ENCODE assay signal across 24 cellular contexts in genomic region chr5:125137535-125137934, GRCh38.
DNase-seq lines count a peak whose midpoint lies in the region; ATAC-seq and TF ChIP-seq lines count a peak whose summit lies in the region.
"Had no signal": no experiment of that assay in that cellular context is flagged by ENCODE, and none has a peak within 500 bp of the region (broad histone marks: within the 10 kb centered on the region; RNA-seq: fewer than 3 reads in every experiment).

No MANE protein-coding gene starts in this region.

- POLR2A ChIA-PET in Caco-2 (lab: Charles Lee) (no interaction called here), IMR-90 (lab: Charles Lee; ENCODE audit: unreplicated experiment) (no interaction called here)

- TF ChIP-seq CTCF in Caco-2 (IDR thresholded peaks at IDR 0.05; ENCODE audit: insufficient read depth in 1 of 2, low read depth in 1 of 2, low read length in 1 of 2, severe bottlenecking in 1 of 2, unreplicated experiment in 1 of 2) (no peak), IMR-90 (conservative IDR thresholded peaks at IDR 0.05; ENCODE audit: low read depth, low read length) (no peak), epithelial cell of proximal tubule (conservative IDR thresholded peaks at IDR 0.05; ENCODE audit: low read depth, low read length) (no peak), mammary epithelial cell (conservative IDR thresholded peaks at IDR 0.05 in 1 of 2, IDR thresholded peaks at IDR 0.05 in 1 of 2; ENCODE audit: extremely low read depth in 1 of 2, insufficient read depth in 1 of 2, low read depth in 1 of 2, low read length in 2 of 2) (no peak)

- intact Hi-C loops in Caco-2 (cut with micrococcal nuclease; ENCODE audit: unreplicated experiment) (no loop called here), IMR-90 (cut with micrococcal nuclease) (no loop called here), mammary epithelial cell (cut with micrococcal nuclease) (no loop called here)

- H2BK15ac ChIP-seq in IMR-90 (ENCODE audit: low read depth, low read length): no peak overlapping the region

- dilution Hi-C loops in IMR-90 (cut with HindIII; ENCODE audit: low sequenced_read_pairs, unreplicated experiment) (no loop called here), mammary epithelial cell (cut with HindIII; ENCODE audit: low sequenced_read_pairs) (no loop called here)

- no peaks in the 10 kb centered on the region for H3K27me3 ChIP-seq in Caco-2 (replicated peaks; ENCODE audit: control insufficient read depth, insufficient read depth, low read length)
- H3K27me3 ChIP-seq in IMR-90 (ENCODE audit: control insufficient read depth, insufficient read depth, low read length): no peaks in the 10 kb centered on the region
- H3K27me3 ChIP-seq in mammary epithelial cell (ENCODE audit: insufficient read depth, low read length): no peaks in the 10 kb centered on the region
- H3K27me3 ChIP-seq: adrenal gland, upper lobe of right lung had no signal

- H2AK5ac ChIP-seq in IMR-90 (ENCODE audit: low read depth, low read length): peak overlapping the region; percentile 64; the same call in 1 of the 2 replicates

- H3K79me2 ChIP-seq in mammary epithelial cell (ENCODE audit: insufficient read depth, low read length): no peaks in the 10 kb centered on the region

- peaks cover 2% of the 10 kb centered on the region; the same call in 1 of the 2 replicates for H3K9me1 ChIP-seq in IMR-90 (ENCODE audit: insufficient read depth, low read length)

- no peak overlapping the region for H3K4ac ChIP-seq in IMR-90 (ENCODE audit: low read depth, low read length)

- no peaks in the 10 kb centered on the region for H4K20me1 ChIP-seq in IMR-90 (ENCODE audit: insufficient read depth, low read length)
- no peaks in the 10 kb centered on the region for H4K20me1 ChIP-seq in mammary epithelial cell (ENCODE audit: insufficient read depth, low read length)

- peaks cover 22% of the 10 kb centered on the region for H3K4me1 Mint-ChIP-seq in Caco-2 (ENCODE audit: low read depth, unreplicated experiment)
- no peaks in the 10 kb centered on the region for H3K4me1 Mint-ChIP-seq in stimulated activated effector memory CD8-positive, alpha-beta T cell treated with anti-CD3 and anti-CD28 coated beads, Interleukin-12 subunit alpha, Interleukin-12 subunit beta, amount 100 ng/mL, for 72 hours
- H3K4me1 Mint-ChIP-seq: naive thymus-derived CD4-positive, alpha-beta T cell; T-cell had no signal

- no peaks in the 10 kb centered on the region for H3K36me3 Mint-ChIP-seq in Caco-2 (ENCODE audit: insufficient read depth, unreplicated experiment)
- H3K36me3 Mint-ChIP-seq in stimulated activated effector memory CD8-positive, alpha-beta T cell treated with anti-CD3 and anti-CD28 coated beads, Interleukin-12 subunit alpha, Interleukin-12 subunit beta, amount 100 ng/mL, for 72 hours: no peaks in the 10 kb centered on the region
- H3K36me3 Mint-ChIP-seq: naive thymus-derived CD4-positive, alpha-beta T cell; T-cell had no signal

- H3K4me1 ChIP-seq in Caco-2 (peaks cover 18% of the 10 kb centered on the region), IMR-90 (ENCODE audit: control insufficient read depth, insufficient read depth, low read length) (peaks cover 2% of the 10 kb centered on the region), mammary epithelial cell (ENCODE audit: insufficient read depth, low read length) (peaks cover 11% of the 10 kb centered on the region)
- H3K4me1 ChIP-seq: adrenal gland, upper lobe of right lung had no signal

- H3K18ac ChIP-seq in IMR-90 (ENCODE audit: low read depth, low read length): no peak overlapping the region

- BruUV-seq in Caco-2 (replicated peaks; lab: Mats Ljungman, UMichigan) (no TSS peak), IMR-90 (replicated peaks; lab: Mats Ljungman, UMichigan) (no TSS peak), mammary epithelial cell (replicated peaks; lab: Mats Ljungman, UMichigan) (no TSS peak)

- no CpG with 5 or more reads among the region's 3 CpGs for WGBS in IMR-90 (ENCODE audit: extremely low coverage in 2 of 2, insufficient read length in 1 of 2), 2 experiments
- 82% methylated on average over 3 of the region's 3 CpGs for WGBS in mammary epithelial cell (ENCODE audit: low coverage, missing lambda C conversion rate)

- DNase-seq in Caco-2 (no peak), IMR-90 (no peak), NCI-H774 (lab: John Stamatoyannopoulos, UW) (peak; percentile 9), epithelial cell of proximal tubule (ENCODE audit: low read depth) (peak; percentile 85), mammary epithelial cell (no peak)
- DNase-seq in stimulated activated effector memory CD8-positive, alpha-beta T cell treated with anti-CD3 and anti-CD28 coated beads, Interleukin-12 subunit alpha, Interleukin-12 subunit beta, amount 100 ng/mL, for 72 hours (ENCODE audit: low spot score in 2 of 2): no peak
- DNase-seq: activated naive CD4-positive, alpha-beta T cell; activated T-cell treated with anti-CD3 and anti-CD28 coated beads, Interleukin-2, amount 50 U/mL, for 4 hours; adrenal gland; cortex of kidney; glutamatergic neuron; H7; left colon; naive thymus-derived CD4-positive, alpha-beta T cell; NCI-H187 treated with DMSO at 0.1 percent for 48 hours; NCI-H82; OCI-M1; right cardiac atrium; Right ventricle myocardium superior; T-cell; upper lobe of right lung had no signal

- no peak overlapping the region for H3K14ac ChIP-seq in IMR-90 (replicated peaks; ENCODE audit: low read depth, low read length)

- H3K9me3 Mint-ChIP-seq in Caco-2 (ENCODE audit: unreplicated experiment): peaks cover 13% of the 10 kb centered on the region
- peaks cover 10% of the 10 kb centered on the region for H3K9me3 Mint-ChIP-seq in stimulated activated effector memory CD8-positive, alpha-beta T cell treated with anti-CD3 and anti-CD28 coated beads, Interleukin-12 subunit alpha, Interleukin-12 subunit beta, amount 100 ng/mL, for 72 hours

- TF ChIP-seq POLR2A in IMR-90 (IDR thresholded peaks at IDR 0.05; ENCODE audit: low read depth, low read length): no peak

- CTCF ChIA-PET in Caco-2 (lab: Charles Lee): no interaction called here
- CTCF ChIA-PET in IMR-90 (lab: Yijun Ruan, JAX): no interaction called here
- CTCF ChIA-PET in mammary epithelial cell (lab: Charles Lee; ENCODE audit: low non-redundant PET): no interaction called here

- TF ChIP-seq RAD21 in IMR-90 (IDR thresholded peaks at IDR 0.05; ENCODE audit: low read length): no peak

- no peak overlapping the region for H2BK5ac ChIP-seq in IMR-90 (ENCODE audit: low read depth, low read length, poor library complexity, severe bottlenecking)

- H3K9me3 ChIP-seq in Caco-2 (no peaks in the 10 kb centered on the region), IMR-90 (ENCODE audit: control insufficient read depth, insufficient read depth, low read length) (no peaks in the 10 kb centered on the region), mammary epithelial cell (replicated peaks; ENCODE audit: insufficient read depth, low read length) (no peaks in the 10 kb centered on the region)
- H3K9me3 ChIP-seq: adrenal gland, upper lobe of right lung had no signal

- in situ Hi-C loops in IMR-90 (cut with MboI; ENCODE audit: low sequenced_read_pairs): no loop called here
- in situ Hi-C loops in mammary epithelial cell (cut with MboI; ENCODE audit: low sequenced_read_pairs in 2 of 2): no loop called here

- H3K9ac ChIP-seq in IMR-90 (ENCODE audit: low read depth, low read length) (no peak overlapping the region), mammary epithelial cell (ENCODE audit: insufficient read depth, low read length) (no peak overlapping the region)

- H3K79me1 ChIP-seq in IMR-90 (ENCODE audit: low read depth in 1 of 2, low read length in 2 of 2): no peaks in the 10 kb centered on the region

- no peak overlapping the region for H4K5ac ChIP-seq in IMR-90 (ENCODE audit: low read depth, low read length)

- H2AK9ac ChIP-seq in IMR-90 (replicated peaks; ENCODE audit: low read depth, low read length, poor library complexity): no peak overlapping the region

- peak overlapping the region; percentile 47; the same call in 1 of the 2 replicates for H2BK20ac ChIP-seq in IMR-90 (ENCODE audit: low read depth, low read length)

- H3K4me3 ChIP-seq in Caco-2 (ENCODE audit: low read depth, low read length) (no peak overlapping the region), IMR-90 (ENCODE audit: insufficient read depth, low read depth, low read length) (no peak overlapping the region), epithelial cell of proximal tubule (ENCODE audit: low read depth, low read length) (no peak overlapping the region), mammary epithelial cell (replicated peaks in 1 of 3; ENCODE audit: insufficient read depth in 1 of 3, low read depth in 2 of 3, low read length in 3 of 3) (no peak overlapping the region)
- H3K4me3 ChIP-seq: adrenal gland, K562, upper lobe of right lung had no signal

- H2BK120ac ChIP-seq in IMR-90 (ENCODE audit: low read depth, low read length): no peak overlapping the region

- no peaks in the 10 kb centered on the region for H3K27me3 Mint-ChIP-seq in Caco-2 (ENCODE audit: insufficient read depth, unreplicated experiment)
- H3K27me3 Mint-ChIP-seq: naive thymus-derived CD4-positive, alpha-beta T cell; T-cell had no signal

- no peak overlapping the region for H3K56ac ChIP-seq in IMR-90 (ENCODE audit: extremely low read depth, insufficient read depth, low read length)

- no peak for ATAC-seq in IMR-90 (ENCODE audit: low read depth)
- ATAC-seq in HG02588 (IDR thresholded peaks at IDR 0.05; ENCODE audit: unreplicated experiment): no peak
- ATAC-seq in stimulated activated effector memory CD8-positive, alpha-beta T cell treated with anti-CD3 and anti-CD28 coated beads, Interleukin-12 subunit alpha, Interleukin-12 subunit beta, amount 100 ng/mL, for 72 hours: no peak
- ATAC-seq: activated T-cell treated with anti-CD3 and anti-CD28 coated beads, Interleukin-2, amount 50 U/mL, for 4 hours; K562; left colon; naive thymus-derived CD4-positive, alpha-beta T cell; right cardiac atrium; T-cell; upper lobe of right lung had no signal

- no peak overlapping the region for H3K27ac ChIP-seq in IMR-90 (ENCODE audit: insufficient read depth, low read length)
- no peak overlapping the region for H3K27ac ChIP-seq in mammary epithelial cell (ENCODE audit: insufficient read depth, low read depth, low read length)
- H3K27ac ChIP-seq: adrenal gland, C4-2B, upper lobe of right lung had no signal

- H3K36me3 ChIP-seq in Caco-2 (ENCODE audit: control insufficient read depth, insufficient read depth, low read length): no peaks in the 10 kb centered on the region
- no peaks in the 10 kb centered on the region for H3K36me3 ChIP-seq in IMR-90 (ENCODE audit: control insufficient read depth, insufficient read depth, low read length)
- H3K36me3 ChIP-seq in mammary epithelial cell (ENCODE audit: insufficient read depth, low read length): no peaks in the 10 kb centered on the region
- H3K36me3 ChIP-seq: adrenal gland, upper lobe of right lung had no signal

- H3K27ac Mint-ChIP-seq in Caco-2 (ENCODE audit: unreplicated experiment): peak overlapping the region; percentile 26
- no peak overlapping the region for H3K27ac Mint-ChIP-seq in stimulated activated effector memory CD8-positive, alpha-beta T cell treated with anti-CD3 and anti-CD28 coated beads, Interleukin-12 subunit alpha, Interleukin-12 subunit beta, amount 100 ng/mL, for 72 hours
- H3K27ac Mint-ChIP-seq: naive thymus-derived CD4-positive, alpha-beta T cell; T-cell had no signal

- H4K8ac ChIP-seq in IMR-90 (ENCODE audit: low read depth in 2 of 2, low read length in 2 of 2): no peak overlapping the region

- no peak overlapping the region for H3K23ac ChIP-seq in IMR-90 (ENCODE audit: low read depth, low read length)

- H3K4me2 ChIP-seq in IMR-90 (ENCODE audit: low read depth, low read length): no peak overlapping the region
- no peak overlapping the region for H3K4me2 ChIP-seq in mammary epithelial cell (ENCODE audit: insufficient read depth, low read depth, low read length)

- H3K4me3 Mint-ChIP-seq in Caco-2 (ENCODE audit: unreplicated experiment): no peak overlapping the region
- H3K4me3 Mint-ChIP-seq in stimulated activated effector memory CD8-positive, alpha-beta T cell treated with anti-CD3 and anti-CD28 coated beads, Interleukin-12 subunit alpha, Interleukin-12 subunit beta, amount 100 ng/mL, for 72 hours: no peak overlapping the region
- H3K4me3 Mint-ChIP-seq: activated T-cell treated with anti-CD3 and anti-CD28 coated beads, Interleukin-2, amount 50 U/mL, for 4 hours; naive thymus-derived CD4-positive, alpha-beta T cell; T-cell had no signal

- H4K91ac ChIP-seq in IMR-90 (ENCODE audit: insufficient read depth, low read depth, low read length): no peak overlapping the region

- no peak overlapping the region for H2AFZ ChIP-seq in IMR-90 (replicated peaks; ENCODE audit: low read length, poor library complexity)
- no peak overlapping the region for H2AFZ ChIP-seq in mammary epithelial cell (ENCODE audit: low read depth, low read length)

Comparison
In these comparisons a context has a peak if more than half of its experiments do, and no peak if none do; other contexts are left out.
1. DNase-seq: peak in NCI-H774 (single experiment) and epithelial cell of proximal tubule (single experiment); none in Caco-2 (0 of 2), IMR-90 (single experiment), mammary epithelial cell (single experiment) and stimulated activated effector memory CD8-positive, alpha-beta T cell treated with anti-CD3 and anti-CD28 coated beads, Interleukin-12 subunit alpha, Interleukin-12 subunit beta, amount 100 ng/mL, for 72 hours (0 of 2).